ENCODE assay signal across 23 cellular contexts in genomic region chr7:65971021-65971420, GRCh38. TPM values are rescaled to one million over a fixed set of nuclear protein-coding genes. Genes with fewer than 3 reads are reported as not detected.
DNase-seq lines count a peak whose midpoint lies in the region; ATAC-seq and TF ChIP-seq lines count a peak whose summit lies in the region.
"Had no signal": no experiment of that assay in that cellular context is flagged by ENCODE, and none has a peak within 500 bp of the region (broad histone marks: within the 10 kb centered on the region; RNA-seq: fewer than 3 reads in every experiment).

No MANE protein-coding gene starts in this region.

- no peak overlapping the region for H3K14ac ChIP-seq in mesenchymal stem cell (ENCODE audit: low read length in 2 of 2)

- peaks cover 9% of the 10 kb centered on the region; the same call in 1 of the 2 replicates for H3K79me2 ChIP-seq in DND-41 (ENCODE audit: insufficient read depth, low read length)

- no peak for ATAC-seq in DND-41 (ENCODE audit: insufficient read depth, low read depth)
- ATAC-seq: PC-3, Right ventricle myocardium inferior had no signal

- no peaks in the 10 kb centered on the region for H3K4me1 ChIP-seq in DND-41 (ENCODE audit: insufficient read depth, low read length)
- H3K4me1 ChIP-seq in mesenchymal stem cell (ENCODE audit: control insufficient read depth, insufficient read depth, low read depth, low read length) = no peaks in the 10 kb centered on the region
- H3K4me1 ChIP-seq in spleen = no peaks in the 10 kb centered on the region
- H3K4me1 ChIP-seq in endodermal cell (ENCODE audit: control insufficient read depth, insufficient read depth, low read length) = no peaks in the 10 kb centered on the region
- H3K4me1 ChIP-seq: BLaER1 treated with 17β-estradiol and CSF1 and Interleukin-3, amounts not matched to agents 10 nM and 100 nM; SJCRH30 had no signal

- BruUV-seq in Calu3 (replicated peaks; lab: Mats Ljungman, UMichigan) = no TSS peak

- TF ChIP-seq CTCF in CD14-positive monocyte (IDR thresholded peaks at IDR 0.05) = no peak
- TF ChIP-seq CTCF in DND-41 (IDR thresholded peaks at IDR 0.05; ENCODE audit: borderline replicate concordance, extremely low read depth, low read length, poor library complexity, severe bottlenecking) = no peak
- TF ChIP-seq CTCF in spleen (IDR thresholded peaks at IDR 0.05 in 8 of 11, conservative IDR thresholded peaks at IDR 0.05 in 3 of 11) = no peak
- no peak for TF ChIP-seq CTCF in endodermal cell (conservative IDR thresholded peaks at IDR 0.05)
- no peak for TF ChIP-seq CTCF in WERI-Rb-1 (IDR thresholded peaks at IDR 0.05; ENCODE audit: low read depth, low read length)
- TF ChIP-seq CTCF in Calu3 (IDR thresholded peaks at IDR 0.05; ENCODE audit: unreplicated experiment) = no peak

- H3K27me3 ChIP-seq in DND-41 (ENCODE audit: insufficient read depth, low read length, poor library complexity) = no peaks in the 10 kb centered on the region
- H3K27me3 ChIP-seq in mesenchymal stem cell (ENCODE audit: control insufficient read depth in 1 of 2, insufficient read depth in 1 of 2, low read length in 2 of 2) = no peaks in the 10 kb centered on the region
- no peaks in the 10 kb centered on the region for H3K27me3 ChIP-seq in spleen (replicated peaks in 1 of 7)
- no peaks in the 10 kb centered on the region for H3K27me3 ChIP-seq in endodermal cell (ENCODE audit: control insufficient read depth, insufficient read depth, low read length, poor library complexity, severe bottlenecking)
- H3K27me3 ChIP-seq in WERI-Rb-1 (ENCODE audit: insufficient read depth, low read depth, severe bottlenecking) = no peaks in the 10 kb centered on the region
- H3K27me3 ChIP-seq: BLaER1 treated with 17β-estradiol and CSF1 and Interleukin-3, amounts not matched to agents 10 nM and 100 nM; SJCRH30 had no signal

- peak overlapping the region; percentile 39 for H4K8ac ChIP-seq in mesenchymal stem cell (ENCODE audit: low read length)

- H4K91ac ChIP-seq in mesenchymal stem cell (ENCODE audit: low read length) = no peak overlapping the region

- no peak overlapping the region for H2BK120ac ChIP-seq in mesenchymal stem cell (ENCODE audit: low read depth, low read length)

- H3K27ac Mint-ChIP-seq in CD14-positive monocyte (peak overlapping the region in 5 of 7 donors; percentile 5 to 54 (median 29)), endodermal cell (no peak overlapping the region), Calu3 (ENCODE audit: unreplicated experiment) (no peak overlapping the region)
- H3K27ac Mint-ChIP-seq: IgD-negative memory B cell had no signal

- H3K79me1 ChIP-seq in mesenchymal stem cell (replicated peaks; ENCODE audit: low read length, poor library complexity, severe bottlenecking) = peaks cover 12% of the 10 kb centered on the region

- H3K9me3 Mint-ChIP-seq in CD14-positive monocyte (no peaks in the 10 kb centered on the region), endodermal cell (no peaks in the 10 kb centered on the region), Calu3 (ENCODE audit: low read depth, unreplicated experiment) (no peaks in the 10 kb centered on the region)
- H3K9me3 Mint-ChIP-seq: CD8-positive, alpha-beta memory T cell; IgD-negative memory B cell had no signal

- peaks cover 97% of the 10 kb centered on the region for H3K36me3 ChIP-seq in DND-41 (ENCODE audit: insufficient read depth, low read length)
- peaks cover 82 to 86% of the 10 kb centered on the region in 2 experiments for H3K36me3 ChIP-seq in mesenchymal stem cell (ENCODE audit: control insufficient read depth in 1 of 2, insufficient read depth in 2 of 2, low read depth in 1 of 2, low read length in 2 of 2)
- peaks cover 0 to 100% (median 99%) of the 10 kb centered on the region in 6 donors for H3K36me3 ChIP-seq in spleen
- H3K36me3 ChIP-seq in endodermal cell (ENCODE audit: control insufficient read depth, insufficient read depth, low read length) = peaks cover 72% of the 10 kb centered on the region
- peaks cover 98% of the 10 kb centered on the region for H3K36me3 ChIP-seq in WERI-Rb-1

- no peak overlapping the region for H2BK12ac ChIP-seq in mesenchymal stem cell (ENCODE audit: low read length in 2 of 2)

- TF ChIP-seq POLR2A in spleen (IDR thresholded peaks at IDR 0.05) = no peak

- no peak for DNase-seq in CD14-positive monocyte (ENCODE audit: low spot score)
- peak; percentile 2 for DNase-seq in DND-41
- DNase-seq in mesenchymal stem cell = no peak
- DNase-seq in spleen = peak; percentile 31
- DNase-seq in endodermal cell = no peak
- no peak for DNase-seq in WERI-Rb-1
- no peak for DNase-seq in Calu3
- DNase-seq: AML-193; CD8-positive, alpha-beta memory T cell; DMS153; MM.1S; NCI-H2029; NCI-H446; NCI-H524 treated with DMSO at 0.1 percent for 48 hours; NCI-H82; NK-92 treated with Interleukin-12 subunit alpha and Interleukin-12 subunit beta, amount 100 ng/mL, for 24 hours; PC-3; SJCRH30 had no signal

- H3K4me3 Mint-ChIP-seq in CD14-positive monocyte (no peak overlapping the region), endodermal cell (no peak overlapping the region), Calu3 (ENCODE audit: low read depth, unreplicated experiment) (no peak overlapping the region)
- H3K4me3 Mint-ChIP-seq: CD8-positive, alpha-beta memory T cell; IgD-negative memory B cell had no signal

- no peaks in the 10 kb centered on the region for H3K9me3 ChIP-seq in DND-41 (ENCODE audit: insufficient read depth, low read length, severe bottlenecking)
- no peaks in the 10 kb centered on the region for H3K9me3 ChIP-seq in mesenchymal stem cell (ENCODE audit: control insufficient read depth, low read length)
- H3K9me3 ChIP-seq in spleen = no peaks in the 10 kb centered on the region
- no peaks in the 10 kb centered on the region for H3K9me3 ChIP-seq in endodermal cell (ENCODE audit: control insufficient read depth, low read length)
- no peaks in the 10 kb centered on the region for H3K9me3 ChIP-seq in WERI-Rb-1 (ENCODE audit: severe bottlenecking)
- H3K9me3 ChIP-seq: BLaER1 treated with 17β-estradiol and CSF1 and Interleukin-3, amounts not matched to agents 10 nM and 100 nM; SJCRH30 had no signal

- no peak overlapping the region for H2BK5ac ChIP-seq in mesenchymal stem cell (ENCODE audit: low read depth, low read length, poor library complexity, severe bottlenecking)

- H3K27ac ChIP-seq in DND-41 (ENCODE audit: low read length) (no peak overlapping the region), mesenchymal stem cell (ENCODE audit: low read length, poor library complexity, severe bottlenecking) (no peak overlapping the region), spleen (no peak overlapping the region), endodermal cell (ENCODE audit: low read depth, low read length) (no peak overlapping the region), WERI-Rb-1 (no peak overlapping the region)
- H3K27ac ChIP-seq: BLaER1 treated with 17β-estradiol and CSF1 and Interleukin-3, amounts not matched to agents 10 nM and 100 nM; HL-60; KMS-11; SJCRH30 had no signal

- H3K4ac ChIP-seq in mesenchymal stem cell (ENCODE audit: low read depth in 1 of 2, low read length in 2 of 2) = no peak overlapping the region

- 99% methylated on average over 8 of the region's 8 CpGs for WGBS in mesenchymal stem cell
- 95 to 98% (median 96%) methylated on average over 8 of the region's 8 CpGs for WGBS in spleen, 5 donors
- 96 to 100% methylated on average over 7 to 8 of the region's 8 CpGs for WGBS in endodermal cell (ENCODE audit: insufficient coverage in 1 of 2, insufficient read length in 1 of 2), 2 experiments

- peaks cover 14% of the 10 kb centered on the region; the same call in 1 of the 2 replicates for H4K20me1 ChIP-seq in DND-41 (ENCODE audit: insufficient read depth, low read length)

- CTCF ChIA-PET in Calu3 (lab: Charles Lee) = no interaction called here

- no peak overlapping the region for H2BK15ac ChIP-seq in mesenchymal stem cell (ENCODE audit: low read depth, poor library complexity, severe bottlenecking)

- H3K18ac ChIP-seq in mesenchymal stem cell (ENCODE audit: low read depth in 1 of 2, low read length in 2 of 2) = no peak overlapping the region

- H2AFZ ChIP-seq in DND-41 (ENCODE audit: low read depth, low read length) = no peak overlapping the region
- no peak overlapping the region for H2AFZ ChIP-seq in mesenchymal stem cell (ENCODE audit: low read depth, low read length)

- H3K27me3 Mint-ChIP-seq in CD14-positive monocyte (ENCODE audit: low read depth in 3 of 3) = peaks cover 0 to 1% (median 0%) of the 10 kb centered on the region in 3 donors
- H3K27me3 Mint-ChIP-seq in endodermal cell (ENCODE audit: insufficient read depth) = no peaks in the 10 kb centered on the region
- no peaks in the 10 kb centered on the region for H3K27me3 Mint-ChIP-seq in Calu3 (ENCODE audit: unreplicated experiment)
- H3K27me3 Mint-ChIP-seq: IgD-negative memory B cell had no signal

- no peaks in the 10 kb centered on the region for H3K4me1 Mint-ChIP-seq in CD14-positive monocyte
- no peaks in the 10 kb centered on the region for H3K4me1 Mint-ChIP-seq in endodermal cell
- H3K4me1 Mint-ChIP-seq in Calu3 (ENCODE audit: low read depth, unreplicated experiment) = no peaks in the 10 kb centered on the region

- no peak overlapping the region for H3K9ac ChIP-seq in DND-41 (ENCODE audit: low read depth, low read length)
- no peak overlapping the region for H3K9ac ChIP-seq in mesenchymal stem cell (ENCODE audit: low read length)
- H3K9ac ChIP-seq in endodermal cell (ENCODE audit: extremely low read depth, low read length, poor library complexity, severe bottlenecking) = no peak overlapping the region
- H3K9ac ChIP-seq: BLaER1 treated with 17β-estradiol and CSF1 and Interleukin-3, amounts not matched to agents 10 nM and 100 nM; KMS-11 had no signal

- no peak overlapping the region for H2AK5ac ChIP-seq in mesenchymal stem cell (ENCODE audit: low read length, severe bottlenecking)

- H3K4me3 ChIP-seq in DND-41 (ENCODE audit: low read depth in 1 of 2, low read length in 2 of 2) (no peak overlapping the region), mesenchymal stem cell (ENCODE audit: insufficient read depth in 1 of 2, low read depth in 1 of 2, low read length in 2 of 2) (no peak overlapping the region), spleen (no peak overlapping the region), endodermal cell (ENCODE audit: low read length) (no peak overlapping the region), WERI-Rb-1 (ENCODE audit: low read depth, low read length) (no peak overlapping the region)
- H3K4me3 ChIP-seq: BLaER1 treated with 17β-estradiol and CSF1 and Interleukin-3, amounts not matched to agents 10 nM and 100 nM; SJCRH30 had no signal

- H3K4me2 ChIP-seq in DND-41 (ENCODE audit: insufficient read depth, low read length) (no peak overlapping the region), mesenchymal stem cell (ENCODE audit: low read length, poor library complexity, severe bottlenecking) (no peak overlapping the region)
- H3K4me2 ChIP-seq: BLaER1 treated with 17β-estradiol and CSF1 and Interleukin-3, amounts not matched to agents 10 nM and 100 nM; KMS-11 had no signal

- no peak overlapping the region for H3K23ac ChIP-seq in mesenchymal stem cell (ENCODE audit: low read length in 2 of 2)

- H3K36me3 Mint-ChIP-seq in CD14-positive monocyte = peaks cover 83 to 96% of the 10 kb centered on the region in 2 donors
- H3K36me3 Mint-ChIP-seq in endodermal cell (ENCODE audit: low read depth) = peaks cover 80% of the 10 kb centered on the region
- H3K36me3 Mint-ChIP-seq in Calu3 (ENCODE audit: insufficient read depth, unreplicated experiment) = peaks cover 17% of the 10 kb centered on the region

- intact Hi-C loops in CD14-positive monocyte (cut with micrococcal nuclease) = no loop called here
- intact Hi-C loops in spleen (cut with DNase I; ENCODE audit: low total_unique reads) = no loop called here
- intact Hi-C loops in Calu3 (cut with micrococcal nuclease; ENCODE audit: unreplicated experiment) = no loop called here

RNA-seq across cellular contexts. Expression of gene GUSB, which starts 11.0 kb away (rescaled TPM):
- polyA plus RNA-seq in CD14-positive monocyte (100 to 1,000 TPM; 113 to 115 TPM), spleen (10 to 100 TPM; 41.4 to 79.4 (median 60.8) TPM)
- polyA plus RNA-seq in mesenchymal stem cell (2013, experiment 1 of 2) = 26.6 TPM
- 26.9 TPM for polyA plus RNA-seq in mesenchymal stem cell (2013, experiment 2 of 2)
- total RNA-seq in spleen (10 to 100 TPM; 46.1 to 93.0 (median 62.8) TPM), endodermal cell (10 to 100 TPM; 54.5 to 60.6 TPM), Calu3 (2022) (36.5 and 43.8 TPM in 2 replicates)
- polyA plus RNA-seq in endodermal cell (2013, experiment 1 of 2) = 60.6 TPM
- 45.7 TPM for polyA plus RNA-seq in endodermal cell (2013, experiment 2 of 2)

Comparison
In these comparisons a context has a peak if more than half of its experiments do, and no peak if none do; other contexts are left out.
1. DNase-seq: peak in DND-41 (single experiment) and spleen (single experiment); none in CD14-positive monocyte (single experiment), mesenchymal stem cell (single experiment), endodermal cell (single experiment), WERI-Rb-1 (single experiment) and Calu3 (single experiment).
2. H3K27ac Mint-ChIP-seq: peak in CD14-positive monocyte (5 of 7); none in endodermal cell (single experiment) and Calu3 (single experiment).